In the genomic region with DNA sequence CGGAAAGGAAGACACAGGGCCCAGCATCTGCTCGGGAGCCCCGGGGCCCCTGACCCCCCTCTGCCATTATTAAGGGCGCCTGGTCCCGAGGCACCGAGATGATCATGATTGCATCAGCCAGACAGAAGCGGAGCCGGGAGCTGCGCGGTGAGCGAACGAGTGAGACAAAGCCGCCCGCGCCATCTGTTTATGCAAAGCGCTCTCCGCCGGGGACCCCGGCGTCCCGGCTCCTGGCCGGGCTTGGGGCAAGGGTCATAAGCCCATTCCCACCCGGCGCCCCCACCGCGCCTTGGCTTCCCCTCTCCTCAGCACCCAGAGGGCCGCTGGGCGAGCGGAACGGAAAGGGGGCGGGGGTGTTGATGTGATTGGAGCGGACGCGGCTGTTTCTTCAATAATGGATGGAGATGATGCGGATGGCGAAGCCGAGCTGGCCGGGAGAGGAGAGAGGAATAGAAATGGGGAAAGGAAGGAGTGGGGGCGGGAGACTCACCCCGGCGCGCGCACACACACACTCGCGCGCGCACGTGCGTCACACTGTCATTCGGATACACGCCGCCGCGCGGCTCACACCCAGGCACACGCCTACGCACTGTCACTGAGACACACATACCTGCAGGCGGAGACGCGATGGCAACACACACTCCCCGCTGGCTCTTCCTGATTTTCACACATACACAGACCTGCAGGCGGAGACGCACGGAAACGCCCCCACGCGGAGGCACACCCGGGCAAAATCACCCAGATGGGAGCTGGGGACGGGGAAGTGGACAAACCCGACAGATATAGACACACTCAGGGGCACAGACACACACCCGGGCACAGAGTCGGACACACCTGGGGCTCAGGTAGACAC, we compare ENCODE assay signal across 8 cellular contexts. TPM values are rescaled to one million over a fixed set of nuclear protein-coding genes. Genes with fewer than 3 reads are reported as not detected.
DNase-seq lines count a peak whose midpoint lies in the region; ATAC-seq and TF ChIP-seq lines count a peak whose summit lies in the region.

No MANE protein-coding gene starts in this region.

- H3K4me3 Mint-ChIP-seq in activated T-helper 1 cell treated with anti-CD3 and anti-CD28 coated beads, Interleukin-12 subunit alpha, Interleukin-12 subunit beta, Interleukin-2, Interleukin-4 antibody, amounts not matched to agents 30 ng/mL and 10 ng/mL and 1 ng/mL, durations not matched to agents 14 hours and 24 hours and 36 hours = peak overlapping the region; percentile 95

- H3K4me1 ChIP-seq in OCI-LY3 (ENCODE audit: low read length) (peaks cover 35% of the 10 kb centered on the region), upper lobe of right lung (peaks cover 56% of the 10 kb centered on the region)

- peak; percentile 11 for ATAC-seq in upper lobe of right lung
- ATAC-seq in GM19324 (IDR thresholded peaks at IDR 0.05; ENCODE audit: low FRiP score, unreplicated experiment) = no peak

- peaks cover 2% of the 10 kb centered on the region; the same call in 1 of the 2 replicates for H4K20me1 ChIP-seq in OCI-LY3 (ENCODE audit: insufficient read depth, low read length)

- H3K36me3 ChIP-seq in OCI-LY3 (replicated peaks; ENCODE audit: low read depth, low read length) = no peaks in the 10 kb centered on the region
- H3K36me3 ChIP-seq in upper lobe of right lung = no peaks in the 10 kb centered on the region

- H3K79me2 ChIP-seq in OCI-LY3 (ENCODE audit: low read length) = no peaks in the 10 kb centered on the region

- peaks cover 10% of the 10 kb centered on the region for H3K36me3 Mint-ChIP-seq in activated T-helper 1 cell treated with anti-CD3 and anti-CD28 coated beads, Interleukin-12 subunit alpha, Interleukin-12 subunit beta, Interleukin-2, Interleukin-4 antibody, amounts not matched to agents 30 ng/mL and 10 ng/mL and 1 ng/mL, durations not matched to agents 14 hours and 24 hours and 36 hours (ENCODE audit: low read depth)

- H3K27ac ChIP-seq in OCI-LY3 (ENCODE audit: low read length) (peak overlapping the region; percentile 46), upper lobe of right lung (no peak overlapping the region)

- peak; percentile 89 for DNase-seq in COLO668 (lab: John Stamatoyannopoulos, UW; ENCODE audit: unreplicated experiment)
- DNase-seq in HK-2 (ENCODE audit: unreplicated experiment) = peak; percentile 52
- DNase-seq in activated T-helper 1 cell treated with anti-CD3 and anti-CD28 coated beads, Interleukin-12 subunit alpha, Interleukin-12 subunit beta, Interleukin-2, Interleukin-4 antibody, amounts not matched to agents 30 ng/mL and 10 ng/mL and 1 ng/mL, durations not matched to agents 14 hours and 24 hours and 36 hours (ENCODE audit: low spot score) = peak; percentile 65
- DNase-seq in fibroblast of the aortic adventitia (ENCODE audit: low read depth) = peak; percentile 60
- peak; percentile 60 for DNase-seq in occipital lobe (lab: John Stamatoyannopoulos, UW)
- DNase-seq in upper lobe of right lung = peak; percentile 76

- H3K27me3 Mint-ChIP-seq in activated T-helper 1 cell treated with anti-CD3 and anti-CD28 coated beads, Interleukin-12 subunit alpha, Interleukin-12 subunit beta, Interleukin-2, Interleukin-4 antibody, amounts not matched to agents 30 ng/mL and 10 ng/mL and 1 ng/mL, durations not matched to agents 14 hours and 24 hours and 36 hours (ENCODE audit: insufficient read depth) = peaks cover 50% of the 10 kb centered on the region

- H3K4me3 ChIP-seq in OCI-LY3 (ENCODE audit: low read length) (peak overlapping the region; percentile 91), fibroblast of the aortic adventitia (ENCODE audit: low read depth, low read length) (peak overlapping the region; percentile 76), upper lobe of right lung (peak overlapping the region; percentile 52)

- intact Hi-C loops in activated T-helper 1 cell treated with anti-CD3 and anti-CD28 coated beads, Interleukin-12 subunit alpha, Interleukin-12 subunit beta, Interleukin-2, Interleukin-4 antibody, amounts not matched to agents 30 ng/mL and 10 ng/mL and 1 ng/mL, durations not matched to agents 14 hours and 24 hours and 36 hours (cut with micrococcal nuclease) = loop anchor here (5.0 to 10.0 kb wide), 2 partner anchors 128 to 385 kb away; a partner anchor contains a TSS
- intact Hi-C loops in upper lobe of right lung (cut with DNase I) = no loop called here

- H2AFZ ChIP-seq in OCI-LY3 (ENCODE audit: low read depth, low read length) = peak overlapping the region; percentile 47; the same call in 1 of the 2 replicates

- peak overlapping the region; percentile 84 for H3K27ac Mint-ChIP-seq in activated T-helper 1 cell treated with anti-CD3 and anti-CD28 coated beads, Interleukin-12 subunit alpha, Interleukin-12 subunit beta, Interleukin-2, Interleukin-4 antibody, amounts not matched to agents 30 ng/mL and 10 ng/mL and 1 ng/mL, durations not matched to agents 14 hours and 24 hours and 36 hours

- H3K4me2 ChIP-seq in OCI-LY3 (ENCODE audit: low read length) = peak overlapping the region; percentile 100

- H3K9ac ChIP-seq in OCI-LY3 (ENCODE audit: low read length) = peak overlapping the region; percentile 88

- H3K9me3 ChIP-seq in OCI-LY3 (ENCODE audit: insufficient read depth, low read length) (no peaks in the 10 kb centered on the region), upper lobe of right lung (no peaks in the 10 kb centered on the region)

- no peaks in the 10 kb centered on the region for H3K9me3 Mint-ChIP-seq in activated T-helper 1 cell treated with anti-CD3 and anti-CD28 coated beads, Interleukin-12 subunit alpha, Interleukin-12 subunit beta, Interleukin-2, Interleukin-4 antibody, amounts not matched to agents 30 ng/mL and 10 ng/mL and 1 ng/mL, durations not matched to agents 14 hours and 24 hours and 36 hours

- H3K27me3 ChIP-seq in OCI-LY3 (ENCODE audit: low read depth, low read length) = peaks cover 30% of the 10 kb centered on the region
- peaks cover 81% of the 10 kb centered on the region for H3K27me3 ChIP-seq in upper lobe of right lung

- TF ChIP-seq CTCF in OCI-LY3 (IDR thresholded peaks at IDR 0.05; ENCODE audit: low read depth, low read length) (peak; percentile 17), fibroblast of the aortic adventitia (IDR thresholded peaks at IDR 0.05; ENCODE audit: insufficient read depth, low read length) (peak; percentile 10), upper lobe of right lung (IDR thresholded peaks at IDR 0.05) (no peak)

- peaks cover 63% of the 10 kb centered on the region for H3K4me1 Mint-ChIP-seq in activated T-helper 1 cell treated with anti-CD3 and anti-CD28 coated beads, Interleukin-12 subunit alpha, Interleukin-12 subunit beta, Interleukin-2, Interleukin-4 antibody, amounts not matched to agents 30 ng/mL and 10 ng/mL and 1 ng/mL, durations not matched to agents 14 hours and 24 hours and 36 hours (ENCODE audit: low read depth)

RNA-seq across cellular contexts. Expression of a gene that starts 10.7 kb away (rescaled TPM):
- 3.1 and 4.2 TPM in 2 replicates for total RNA-seq in activated T-helper 1 cell treated with anti-CD3 and anti-CD28 coated beads, Interleukin-12 subunit alpha, Interleukin-12 subunit beta, Interleukin-2, Interleukin-4 antibody, amounts not matched to agents 30 ng/mL and 10 ng/mL and 1 ng/mL, durations not matched to agents 14 hours and 24 hours and 36 hours
- total RNA-seq in fibroblast of the aortic adventitia (ENCODE audit: low replicate concordance) (0.90 and 3.8 TPM in 2 replicates), occipital lobe (0.94 TPM), upper lobe of right lung (6.0 TPM)

RNA-seq across cellular contexts. Expression of a gene that starts 10.8 kb away (rescaled TPM):
- total RNA-seq in activated T-helper 1 cell treated with anti-CD3 and anti-CD28 coated beads, Interleukin-12 subunit alpha, Interleukin-12 subunit beta, Interleukin-2, Interleukin-4 antibody, amounts not matched to agents 30 ng/mL and 10 ng/mL and 1 ng/mL, durations not matched to agents 14 hours and 24 hours and 36 hours = 276 and 280 TPM in 2 replicates
- total RNA-seq in fibroblast of the aortic adventitia (ENCODE audit: low replicate concordance) = 233 and 303 TPM in 2 replicates
- total RNA-seq in occipital lobe = 36.2 TPM
- total RNA-seq in upper lobe of right lung = 59.2 TPM

RNA-seq across cellular contexts. Expression of a gene that starts 23.7 kb away (rescaled TPM):
- total RNA-seq in activated T-helper 1 cell treated with anti-CD3 and anti-CD28 coated beads, Interleukin-12 subunit alpha, Interleukin-12 subunit beta, Interleukin-2, Interleukin-4 antibody, amounts not matched to agents 30 ng/mL and 10 ng/mL and 1 ng/mL, durations not matched to agents 14 hours and 24 hours and 36 hours = 0.36 and 0.49 TPM in 2 replicates
- 1.9 and 2.4 TPM in 2 replicates for total RNA-seq in fibroblast of the aortic adventitia (ENCODE audit: low replicate concordance)
- total RNA-seq in occipital lobe = 0.78 TPM
- not detected for total RNA-seq in upper lobe of right lung
